In the genomic region with DNA sequence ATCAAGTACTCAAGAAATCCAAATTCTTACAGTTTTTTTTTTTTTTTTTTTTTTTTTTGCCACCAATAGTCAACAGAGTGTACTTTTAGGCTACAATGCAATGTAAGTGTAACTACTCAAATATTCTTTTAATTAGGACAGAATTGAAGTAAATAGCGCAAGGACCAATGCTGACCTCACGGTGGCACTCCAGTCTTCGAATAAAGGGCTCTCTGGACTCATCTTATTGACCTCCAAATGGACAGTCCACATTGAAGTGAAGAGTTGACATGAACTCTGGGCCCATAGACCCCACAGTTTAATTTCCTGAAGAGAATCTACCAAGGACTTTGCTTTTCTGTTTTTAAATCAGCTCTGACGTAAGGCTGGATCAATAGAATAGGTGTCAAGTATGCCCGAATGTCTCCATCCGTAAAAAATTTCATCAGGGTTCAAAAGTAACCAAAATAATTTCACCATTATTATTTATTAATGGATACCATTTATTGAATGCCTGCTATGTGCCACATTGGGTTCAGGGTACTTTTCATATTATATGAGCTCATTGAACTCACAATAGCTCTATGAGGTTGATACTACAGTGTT, we compare ENCODE assay signal across 8 cellular contexts. TPM values are rescaled to one million over a fixed set of nuclear protein-coding genes. Genes with fewer than 3 reads are reported as not detected.
A peak's percentile ranks its signal among the peaks of the same experiment; 100 is the strongest.
DNase-seq lines count a peak whose midpoint lies in the region; ATAC-seq and TF ChIP-seq lines count a peak whose summit lies in the region.

No MANE protein-coding gene starts in this region.

- intact Hi-C loops in adrenal gland (cut with DNase I), result no loop called here

- no peaks in the 10 kb centered on the region for H3K36me3 ChIP-seq in adrenal gland (replicated peaks in 1 of 2)

- TF ChIP-seq POLR2A in adrenal gland (IDR thresholded peaks at IDR 0.05), result no peak

- no peak overlapping the region for H3K27ac Mint-ChIP-seq in stimulated activated naive B cell treated with anti-CD40 and anti-IgM and Interleukin-4, amounts not matched to agents 10 μg/mL and 1 μg/mL and 100 μg/mL, for 72 hours

- no peaks in the 10 kb centered on the region for H3K4me1 ChIP-seq in adrenal gland (replicated peaks in 1 of 2)

- peaks cover 32 to 54% of the 10 kb centered on the region in 2 donors for H3K27me3 Mint-ChIP-seq in stimulated activated naive B cell treated with anti-CD40 and anti-IgM and Interleukin-4, amounts not matched to agents 10 μg/mL and 1 μg/mL and 100 μg/mL, for 72 hours

- ATAC-seq in GM21515 (IDR thresholded peaks at IDR 0.05; ENCODE audit: unreplicated experiment) (no peak), HG03139 (IDR thresholded peaks at IDR 0.05; ENCODE audit: unreplicated experiment) (no peak)
- no peak for ATAC-seq in stimulated activated naive B cell treated with anti-CD40 and anti-IgM and Interleukin-4, amounts not matched to agents 10 μg/mL and 1 μg/mL and 100 μg/mL, for 72 hours (replicated peaks)

- WGBS in adrenal gland, 4 donors, result 42 to 52% (median 50%) methylated on average over 6 of the region's 6 CpGs

- in situ Hi-C loops in KBM-7 (cut with MboI; ENCODE audit: low pct_unique_long_range_greater_than_20kb, low sequenced_read_pairs), result no loop called here

- no peaks in the 10 kb centered on the region for H3K36me3 Mint-ChIP-seq in stimulated activated naive B cell treated with anti-CD40 and anti-IgM and Interleukin-4, amounts not matched to agents 10 μg/mL and 1 μg/mL and 100 μg/mL, for 72 hours

- peaks cover 5% of the 10 kb centered on the region for H3K27me3 ChIP-seq in adrenal gland

- H3K27ac ChIP-seq in adrenal gland (no peak overlapping the region), coronary artery (no peak overlapping the region)

- TF ChIP-seq CTCF in adrenal gland (IDR thresholded peaks at IDR 0.05) (peak in 5 of 6 experiments; percentile 24 to 49 (median 40)), coronary artery (IDR thresholded peaks at IDR 0.05) (no peak)

- H3K4me3 ChIP-seq in adrenal gland (no peak overlapping the region), coronary artery (no peak overlapping the region)

- no peaks in the 10 kb centered on the region for H3K9me3 ChIP-seq in adrenal gland (replicated peaks in 1 of 3)

- no peaks in the 10 kb centered on the region for H3K9me3 Mint-ChIP-seq in stimulated activated naive B cell treated with anti-CD40 and anti-IgM and Interleukin-4, amounts not matched to agents 10 μg/mL and 1 μg/mL and 100 μg/mL, for 72 hours

- no peak overlapping the region for H3K4me3 Mint-ChIP-seq in stimulated activated naive B cell treated with anti-CD40 and anti-IgM and Interleukin-4, amounts not matched to agents 10 μg/mL and 1 μg/mL and 100 μg/mL, for 72 hours

- H3K4me1 Mint-ChIP-seq in stimulated activated naive B cell treated with anti-CD40 and anti-IgM and Interleukin-4, amounts not matched to agents 10 μg/mL and 1 μg/mL and 100 μg/mL, for 72 hours, result no peaks in the 10 kb centered on the region

- DNase-seq in DMS153 (lab: John Stamatoyannopoulos, UW) (peak; percentile 37), KBM-7 (peak; percentile 32), adrenal gland (peak in 6 of 7 donors; percentile 24 to 63 (median 37)), kidney tubule cell (ENCODE audit: low spot score) (peak; percentile 70), coronary artery (ENCODE audit: low spot score) (no peak)
- no peak for DNase-seq in stimulated activated naive B cell treated with anti-CD40 and anti-IgM and Interleukin-4, amounts not matched to agents 10 μg/mL and 1 μg/mL and 100 μg/mL, for 72 hours

RNA-seq across cellular contexts. Expression of gene DDX52, which starts 7.3 kb away (rescaled TPM):
- total RNA-seq in adrenal gland, result 10 to 100 TPM in 7 of 8 donors, 1 to 10 TPM in 1; 8.4 to 21.6 (median 19.1) TPM
- 10 to 100 TPM in 2 of 3 donors, 1 to 10 TPM in 1; 7.2 to 24.8 (median 11.3) TPM for polyA plus RNA-seq in adrenal gland

RNA-seq across cellular contexts. Expression of gene SYNRG, which starts 41.3 kb away (rescaled TPM):
- total RNA-seq in adrenal gland, result 10 to 100 TPM; 21.7 to 45.7 (median 32.6) TPM
- 10 to 100 TPM in 2 of 3 donors, 1 to 10 TPM in 1; 8.5 to 36.1 (median 10.7) TPM for polyA plus RNA-seq in adrenal gland

Comparison
In these comparisons a context has a peak if more than half of its experiments do, and no peak if none do; other contexts are left out.
1. DNase-seq: peak in DMS153 (single experiment), KBM-7 (single experiment), adrenal gland (6 of 7) and kidney tubule cell (single experiment); none in stimulated activated naive B cell treated with anti-CD40 and anti-IgM and Interleukin-4, amounts not matched to agents 10 μg/mL and 1 μg/mL and 100 μg/mL, for 72 hours (single experiment) and coronary artery (single experiment).